Comparison of ENCODE assay signal across 17 cellular contexts in genomic region chr1:1748686-1749321, GRCh38. TPM values are rescaled to one million over a fixed set of nuclear protein-coding genes. Genes with fewer than 3 reads are reported as not detected.
DNase-seq lines count a peak whose midpoint lies in the region; ATAC-seq, FAIRE-seq and TF ChIP-seq lines count a peak whose summit lies in the region.
"Had no signal": no experiment of that assay in that cellular context is flagged by ENCODE, and none has a peak within 500 bp of the region (broad histone marks: within the 10 kb centered on the region; RNA-seq: fewer than 3 reads in every experiment).

No MANE protein-coding gene starts in this region.

- H3K9me3 ChIP-seq in Panc1 (ENCODE audit: control insufficient read depth, insufficient read depth, low read depth, low read length) (no peaks in the 10 kb centered on the region), kidney (ENCODE audit: control insufficient read depth in 1 of 2, low read length in 2 of 2) (no peaks in the 10 kb centered on the region), upper lobe of left lung (no peaks in the 10 kb centered on the region)
- H3K9me3 ChIP-seq: gastroesophageal sphincter, prostate gland had no signal

- H3K27ac ChIP-seq in Panc1 (ENCODE audit: low read length): peak overlapping the region; percentile 44; the same call in 1 of the 2 replicates
- H3K27ac ChIP-seq in kidney (ENCODE audit: low read depth in 2 of 2, low read length in 2 of 2): no peak overlapping the region
- no peak overlapping the region for H3K27ac ChIP-seq in upper lobe of left lung
- H3K27ac ChIP-seq: gastroesophageal sphincter, prostate gland had no signal

- TF ChIP-seq EP300 in upper lobe of left lung (IDR thresholded peaks at IDR 0.05): no peak

- in situ Hi-C loops in Panc1 (cut with HindIII; ENCODE audit: low pct_unique_long_range_greater_than_20kb, low sequenced_read_pairs): no loop called here

- H3K9ac ChIP-seq in kidney (ENCODE audit: low read length in 2 of 2): no peak overlapping the region

- no peaks in the 10 kb centered on the region for H3K9me3 Mint-ChIP-seq in activated naive CD8-positive, alpha-beta T cell treated with anti-CD3 and anti-CD28 coated beads for 36 hours
- no peaks in the 10 kb centered on the region for H3K9me3 Mint-ChIP-seq in activated naive CD8-positive, alpha-beta T cell treated with anti-CD3 and anti-CD28 coated beads, Interleukin-2, amount 50 U/mL, for 24 hours
- H3K9me3 Mint-ChIP-seq: activated CD4-positive, alpha-beta memory T cell treated with anti-CD3 and anti-CD28 coated beads, Interleukin-2, amount 10 ng/mL, durations not matched to agents 7 days and 5 days had no signal

- H3K4me3 Mint-ChIP-seq in activated naive CD8-positive, alpha-beta T cell treated with anti-CD3 and anti-CD28 coated beads for 36 hours: peak overlapping the region; percentile 34
- H3K4me3 Mint-ChIP-seq in activated naive CD8-positive, alpha-beta T cell treated with anti-CD3 and anti-CD28 coated beads, Interleukin-2, amount 50 U/mL, for 24 hours: no peak overlapping the region
- H3K4me3 Mint-ChIP-seq: activated CD4-positive, alpha-beta memory T cell treated with anti-CD3 and anti-CD28 coated beads, Interleukin-2, amount 10 ng/mL, durations not matched to agents 7 days and 5 days had no signal

- H3K4me1 Mint-ChIP-seq in activated naive CD8-positive, alpha-beta T cell treated with anti-CD3 and anti-CD28 coated beads for 36 hours: peaks cover 5% of the 10 kb centered on the region
- H3K4me1 Mint-ChIP-seq in activated naive CD8-positive, alpha-beta T cell treated with anti-CD3 and anti-CD28 coated beads, Interleukin-2, amount 50 U/mL, for 24 hours: peaks cover 2% of the 10 kb centered on the region

- CTCF ChIA-PET in Panc1 (lab: Charles Lee): no interaction called here

- ATAC-seq in activated naive CD8-positive, alpha-beta T cell treated with anti-CD3 and anti-CD28 coated beads, Interleukin-2, amount 50 U/mL, for 24 hours: no peak
- ATAC-seq in Panc1: no peak
- ATAC-seq in upper lobe of left lung (ENCODE audit: low FRiP score in 2 of 2): no peak
- ATAC-seq: gastroesophageal sphincter had no signal

- WGBS in upper lobe of left lung, 2 donors: 74 to 75% methylated on average over 14 to 16 of the region's 18 CpGs

- no peak for DNase-seq in activated naive CD8-positive, alpha-beta T cell treated with anti-CD3 and anti-CD28 coated beads for 36 hours
- no peak for DNase-seq in activated naive CD8-positive, alpha-beta T cell treated with anti-CD3 and anti-CD28 coated beads, Interleukin-2, amount 50 U/mL, for 24 hours
- DNase-seq in Panc1 (ENCODE audit: low read depth, low spot score): no peak
- DNase-seq in kidney: peak; percentile 74
- DNase-seq in upper lobe of left lung: peak; percentile 21 to 58
- DNase-seq in hippocampal formation (lab: John Stamatoyannopoulos, UW): no peak
- DNase-seq in NOMO-1 treated with dmso at 0.1 percent for 144 hours (lab: John Stamatoyannopoulos, UW; ENCODE audit: unreplicated experiment): no peak
- DNase-seq in foreskin melanocyte: no peak
- DNase-seq: activated CD4-positive, alpha-beta memory T cell treated with anti-CD3 and anti-CD28 coated beads, Interleukin-2, amount 10 ng/mL, durations not matched to agents 7 days and 5 days; activated gamma-delta T cell treated with Interleukin-2 at 50 U/mL for 16 hours; DMS79 treated with DMSO at 0.1 percent for 48 hours; midbrain; NCI-H1417 treated with DMSO at 0.1 percent for 48 hours; NCI-H226 had no signal

- TF ChIP-seq POLR2A in upper lobe of left lung (IDR thresholded peaks at IDR 0.05): no peak

- peaks cover 5% of the 10 kb centered on the region; the same call in 1 of the 2 replicates for H3K4me1 ChIP-seq in Panc1 (ENCODE audit: control insufficient read depth, insufficient read depth, low read length)
- no peaks in the 10 kb centered on the region for H3K4me1 ChIP-seq in kidney (ENCODE audit: control insufficient read depth in 1 of 2, insufficient read depth in 1 of 2, low read depth in 1 of 2, low read length in 2 of 2)
- peaks cover 0 to 4% (median 0%) of the 10 kb centered on the region in 4 donors for H3K4me1 ChIP-seq in upper lobe of left lung
- H3K4me1 ChIP-seq: gastroesophageal sphincter, prostate gland had no signal

- no peaks in the 10 kb centered on the region for H3K27me3 Mint-ChIP-seq in activated naive CD8-positive, alpha-beta T cell treated with anti-CD3 and anti-CD28 coated beads for 36 hours
- H3K27me3 Mint-ChIP-seq in activated naive CD8-positive, alpha-beta T cell treated with anti-CD3 and anti-CD28 coated beads, Interleukin-2, amount 50 U/mL, for 24 hours: no peaks in the 10 kb centered on the region
- H3K27me3 Mint-ChIP-seq: activated CD4-positive, alpha-beta memory T cell treated with anti-CD3 and anti-CD28 coated beads, Interleukin-2, amount 10 ng/mL, durations not matched to agents 7 days and 5 days had no signal

- intact Hi-C loops in Panc1 (cut with micrococcal nuclease; ENCODE audit: unreplicated experiment): no loop called here
- intact Hi-C loops in kidney (cut with DNase I): no loop called here

- no peak overlapping the region for H3K27ac Mint-ChIP-seq in activated naive CD8-positive, alpha-beta T cell treated with anti-CD3 and anti-CD28 coated beads for 36 hours
- no peak overlapping the region for H3K27ac Mint-ChIP-seq in activated naive CD8-positive, alpha-beta T cell treated with anti-CD3 and anti-CD28 coated beads, Interleukin-2, amount 50 U/mL, for 24 hours
- H3K27ac Mint-ChIP-seq: activated CD4-positive, alpha-beta memory T cell treated with anti-CD3 and anti-CD28 coated beads, Interleukin-2, amount 10 ng/mL, durations not matched to agents 7 days and 5 days had no signal

- TF ChIP-seq CTCF in Panc1 (IDR thresholded peaks at IDR 0.05) (no peak), kidney (IDR thresholded peaks at IDR 0.05; ENCODE audit: borderline replicate concordance, extremely low read depth, insufficient read depth) (no peak), upper lobe of left lung (IDR thresholded peaks at IDR 0.05) (no peak)

- H3K27me3 ChIP-seq in Panc1 (ENCODE audit: control insufficient read depth, insufficient read depth, low read length) (no peaks in the 10 kb centered on the region), upper lobe of left lung (no peaks in the 10 kb centered on the region)
- H3K27me3 ChIP-seq: gastroesophageal sphincter had no signal

- no peak for FAIRE-seq in kidney (lab: Jason Lieb, UNC)
- FAIRE-seq: islet of Langerhans had no signal

- no peaks in the 10 kb centered on the region for H3K36me3 Mint-ChIP-seq in activated naive CD8-positive, alpha-beta T cell treated with anti-CD3 and anti-CD28 coated beads for 36 hours
- no peaks in the 10 kb centered on the region for H3K36me3 Mint-ChIP-seq in activated naive CD8-positive, alpha-beta T cell treated with anti-CD3 and anti-CD28 coated beads, Interleukin-2, amount 50 U/mL, for 24 hours (ENCODE audit: low read depth)

- no TSS peak for BruUV-seq in Panc1 (replicated peaks; lab: Mats Ljungman, UMichigan)

- POLR2A ChIA-PET in Panc1 (lab: Charles Lee): no interaction called here

- H3K36me3 ChIP-seq in Panc1 (ENCODE audit: control insufficient read depth, insufficient read depth, low read length) (no peaks in the 10 kb centered on the region), kidney (ENCODE audit: control insufficient read depth in 1 of 2, insufficient read depth in 2 of 2, low read length in 2 of 2) (no peaks in the 10 kb centered on the region), upper lobe of left lung (peaks cover 8 to 18% (median 17%) of the 10 kb centered on the region in 4 donors)

- H3K4me3 ChIP-seq in Panc1 (ENCODE audit: low read depth in 2 of 2, low read length in 2 of 2): no peak overlapping the region
- H3K4me3 ChIP-seq in kidney (ENCODE audit: low read length in 2 of 2): no peak overlapping the region
- H3K4me3 ChIP-seq in upper lobe of left lung: no peak overlapping the region
- H3K4me3 ChIP-seq: gastroesophageal sphincter, prostate gland had no signal

RNA-seq across cellular contexts. Expression of gene CDK11A, which starts 24.6 kb away (rescaled TPM):
- total RNA-seq in activated naive CD8-positive, alpha-beta T cell treated with anti-CD3 and anti-CD28 coated beads for 36 hours: 10 to 100 TPM; 64.2 to 65.0 TPM
- total RNA-seq in Panc1 (2021; ENCODE audit: unreplicated experiment) (83.6 TPM), kidney (37.3 TPM), upper lobe of left lung (100 to 1,000 TPM in 2 of 6 donors, 10 to 100 TPM in 4; 23.9 to 417 (median 54.5) TPM)
- 132 TPM for polyA plus RNA-seq in Panc1 (2012; ENCODE audit: insufficient read length)
- 21.5 TPM for polyA plus RNA-seq in kidney (ENCODE audit: insufficient read depth, low read depth, low replicate concordance)

RNA-seq across cellular contexts. Expression of gene NADK, which starts 29.5 kb away (rescaled TPM):
- total RNA-seq in activated naive CD8-positive, alpha-beta T cell treated with anti-CD3 and anti-CD28 coated beads for 36 hours: 10 to 100 TPM; 74.7 to 77.1 TPM
- total RNA-seq in Panc1 (2021; ENCODE audit: unreplicated experiment) (101 TPM), kidney (76.3 TPM), upper lobe of left lung (100 to 1,000 TPM in 4 of 6 donors, 10 to 100 TPM in 2; 85.0 to 279 (median 124) TPM)
- 101 TPM for polyA plus RNA-seq in Panc1 (2012; ENCODE audit: insufficient read length)
- polyA plus RNA-seq in kidney (ENCODE audit: insufficient read depth, low read depth, low replicate concordance): 37.9 TPM

RNA-seq across cellular contexts. Expression of gene SLC35E2B, which starts 56.2 kb away (rescaled TPM):
- 10 to 100 TPM; 19.3 to 20.1 TPM for total RNA-seq in activated naive CD8-positive, alpha-beta T cell treated with anti-CD3 and anti-CD28 coated beads for 36 hours
- 75.7 TPM for total RNA-seq in Panc1 (2021; ENCODE audit: unreplicated experiment)
- polyA plus RNA-seq in Panc1 (2012; ENCODE audit: insufficient read length): 63.0 TPM
- 50.2 TPM for total RNA-seq in kidney
- 11.3 TPM for polyA plus RNA-seq in kidney (ENCODE audit: insufficient read depth, low read depth, low replicate concordance)
- total RNA-seq in upper lobe of left lung: 100 to 1,000 TPM in 1 of 6 donors, 10 to 100 TPM in 5; 33.0 to 116 (median 47.9) TPM

Comparison
In these comparisons a context has a peak if more than half of its experiments do, and no peak if none do; other contexts are left out.
1. DNase-seq: peak in kidney (single experiment) and upper lobe of left lung (2 of 2); none in activated naive CD8-positive, alpha-beta T cell treated with anti-CD3 and anti-CD28 coated beads for 36 hours (single experiment), activated naive CD8-positive, alpha-beta T cell treated with anti-CD3 and anti-CD28 coated beads, Interleukin-2, amount 50 U/mL, for 24 hours (single experiment), Panc1 (single experiment), hippocampal formation (0 of 2), NOMO-1 treated with dmso at 0.1 percent for 144 hours (single experiment) and foreskin melanocyte (single experiment).